In the genomic region with DNA sequence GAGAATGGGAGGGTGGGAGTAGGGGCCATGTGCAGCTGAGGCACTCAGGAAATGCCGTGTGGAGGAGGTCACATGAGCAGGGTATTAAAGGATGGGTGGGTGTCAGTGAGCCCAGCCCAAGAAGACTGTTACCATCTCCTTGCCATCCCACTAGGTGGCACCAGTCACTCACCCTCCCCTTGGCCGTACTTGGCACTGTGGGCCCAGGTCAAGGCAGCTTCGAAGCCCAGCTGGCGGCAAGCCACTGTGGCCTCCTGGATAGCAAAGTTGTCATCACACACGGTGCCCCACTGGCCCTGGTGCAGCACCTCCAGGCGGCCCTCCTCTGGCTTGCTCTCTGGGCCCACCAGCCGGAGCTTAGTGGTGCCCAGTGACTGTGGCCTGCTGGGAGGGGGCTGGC, we compare ENCODE assay signal across 8 cellular contexts. TPM values are rescaled to one million over a fixed set of nuclear protein-coding genes. Genes with fewer than 3 reads are reported as not detected.
DNase-seq lines count a peak whose midpoint lies in the region; ATAC-seq and TF ChIP-seq lines count a peak whose summit lies in the region.

No MANE protein-coding gene starts in this region.

- H3K9me3 Mint-ChIP-seq in activated naive CD4-positive, alpha-beta T cell treated with anti-CD3 and anti-CD28 coated beads for 36 hours: no peaks in the 10 kb centered on the region
- no peaks in the 10 kb centered on the region for H3K9me3 Mint-ChIP-seq in effector memory CD8-positive, alpha-beta T cell
- H3K9me3 Mint-ChIP-seq in natural killer cell: no peaks in the 10 kb centered on the region

- H3K27me3 Mint-ChIP-seq in activated naive CD4-positive, alpha-beta T cell treated with anti-CD3 and anti-CD28 coated beads for 36 hours (ENCODE audit: low read depth): peaks cover 13% of the 10 kb centered on the region
- peaks cover 9 to 11% of the 10 kb centered on the region in 2 donors for H3K27me3 Mint-ChIP-seq in effector memory CD8-positive, alpha-beta T cell
- H3K27me3 Mint-ChIP-seq in natural killer cell (ENCODE audit: low read depth in 2 of 2): peaks cover 0 to 11% of the 10 kb centered on the region in 2 donors

- DNase-seq in activated naive CD4-positive, alpha-beta T cell treated with anti-CD3 and anti-CD28 coated beads for 36 hours: peak; percentile 21
- DNase-seq in activated naive CD4-positive, alpha-beta T cell treated with Interleukin-2 at 50 U/mL for 16 hours: no peak
- DNase-seq in NOMO-1 treated with DMSO at 0.1 percent for 48 hours (lab: John Stamatoyannopoulos, UW; ENCODE audit: unreplicated experiment) (peak; percentile 49), natural killer cell (no peak)
- no peak for DNase-seq in effector memory CD8-positive, alpha-beta T cell

- intact Hi-C loops in activated naive CD4-positive, alpha-beta T cell treated with anti-CD3 and anti-CD28 coated beads for 36 hours (cut with micrococcal nuclease): no loop called here
- intact Hi-C loops in natural killer cell (cut with micrococcal nuclease): no loop called here

- no peak for TF ChIP-seq CTCF in natural killer cell (IDR thresholded peaks at IDR 0.05)

- no peaks in the 10 kb centered on the region for H3K4me1 Mint-ChIP-seq in activated naive CD4-positive, alpha-beta T cell treated with anti-CD3 and anti-CD28 coated beads for 36 hours (ENCODE audit: low read depth)
- H3K4me1 Mint-ChIP-seq in effector memory CD8-positive, alpha-beta T cell (ENCODE audit: low read depth in 2 of 2): peaks cover 0 to 3% of the 10 kb centered on the region in 2 donors
- peaks cover 0 to 10% of the 10 kb centered on the region in 2 donors for H3K4me1 Mint-ChIP-seq in natural killer cell

- CTCF ChIA-PET in activated naive CD4-positive, alpha-beta T cell treated with anti-CD3 and anti-CD28 coated beads for 36 hours (lab: Charles Lee): interaction anchor here (1.0 kb wide), 1 partner anchor 163 kb away, joined by 3 read pairs; no protein-coding TSS in a partner anchor

- H3K27ac Mint-ChIP-seq in activated naive CD4-positive, alpha-beta T cell treated with anti-CD3 and anti-CD28 coated beads for 36 hours: no peak overlapping the region
- H3K27ac Mint-ChIP-seq in effector memory CD8-positive, alpha-beta T cell: no peak overlapping the region
- H3K27ac Mint-ChIP-seq in natural killer cell: no peak overlapping the region

- H3K36me3 Mint-ChIP-seq in activated naive CD4-positive, alpha-beta T cell treated with anti-CD3 and anti-CD28 coated beads for 36 hours (ENCODE audit: low read depth): peaks cover 1% of the 10 kb centered on the region
- H3K36me3 Mint-ChIP-seq in effector memory CD8-positive, alpha-beta T cell (ENCODE audit: insufficient read depth): peaks cover 6% of the 10 kb centered on the region
- H3K36me3 Mint-ChIP-seq in natural killer cell: no peaks in the 10 kb centered on the region

- H3K4me3 Mint-ChIP-seq in activated naive CD4-positive, alpha-beta T cell treated with anti-CD3 and anti-CD28 coated beads for 36 hours: no peak overlapping the region
- no peak overlapping the region for H3K4me3 Mint-ChIP-seq in effector memory CD8-positive, alpha-beta T cell
- no peak overlapping the region for H3K4me3 Mint-ChIP-seq in natural killer cell

- ATAC-seq in effector memory CD8-positive, alpha-beta T cell (replicated peaks): peak; percentile 48
- peak; percentile 38 to 74 (median 52) for ATAC-seq in natural killer cell
- no peak for ATAC-seq in GM21423 (IDR thresholded peaks at IDR 0.05; ENCODE audit: unreplicated experiment)
- no peak for ATAC-seq in HG03045 (IDR thresholded peaks at IDR 0.05; ENCODE audit: unreplicated experiment)
- no peak for ATAC-seq in HG03442 (IDR thresholded peaks at IDR 0.05; ENCODE audit: unreplicated experiment)

RNA-seq across cellular contexts. Expression of a gene that starts 5.4 kb away (rescaled TPM):
- not detected for total RNA-seq in activated naive CD4-positive, alpha-beta T cell treated with anti-CD3 and anti-CD28 coated beads for 36 hours
- under 1 TPM in 1 of 3 donors, not detected in 2; 0.23 TPM for total RNA-seq in natural killer cell

Comparison
In these comparisons a context has a peak if more than half of its experiments do, and no peak if none do; other contexts are left out.
1. DNase-seq: peak in activated naive CD4-positive, alpha-beta T cell treated with anti-CD3 and anti-CD28 coated beads for 36 hours (single experiment) and NOMO-1 treated with DMSO at 0.1 percent for 48 hours (single experiment); none in activated naive CD4-positive, alpha-beta T cell treated with Interleukin-2 at 50 U/mL for 16 hours (single experiment), effector memory CD8-positive, alpha-beta T cell (0 of 3) and natural killer cell (single experiment).
2. ATAC-seq: peak in effector memory CD8-positive, alpha-beta T cell (single experiment) and natural killer cell (3 of 3); none in GM21423 (single experiment), HG03045 (single experiment) and HG03442 (single experiment).